8 cellular contexts compared by ENCODE assay signal in the genomic region with DNA sequence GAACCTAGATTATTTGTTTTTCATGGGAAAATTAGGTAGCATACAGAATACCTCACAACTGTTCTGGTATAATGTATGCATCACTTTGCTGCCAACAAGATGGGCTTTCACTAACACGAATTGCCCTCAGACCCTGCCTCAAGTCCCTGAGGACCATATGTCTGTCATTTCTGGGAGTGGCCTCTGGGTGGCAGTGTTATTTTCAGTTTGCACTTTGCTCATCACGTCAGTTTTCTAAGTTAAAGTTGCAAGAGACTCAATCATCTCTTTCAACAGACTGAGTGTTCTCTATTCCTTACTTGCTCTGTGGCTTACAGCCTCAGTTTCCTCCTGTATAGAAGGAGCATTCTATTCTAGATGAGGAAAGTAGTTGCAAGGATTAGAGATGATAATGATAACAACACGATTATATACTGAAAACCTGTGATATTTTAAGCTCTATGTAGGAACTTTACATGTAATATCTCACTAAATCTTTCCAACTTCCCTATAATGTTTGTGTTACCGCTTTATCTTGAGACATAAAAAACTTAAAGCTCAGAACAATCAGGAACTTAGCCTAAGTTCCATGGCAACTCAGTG. TPM values are rescaled to one million over a fixed set of nuclear protein-coding genes. Genes with fewer than 3 reads are reported as not detected.
DNase-seq lines count a peak whose midpoint lies in the region; ATAC-seq lines count a peak whose summit lies in the region.

No MANE protein-coding gene starts in this region.

- intact Hi-C loops in left colon (cut with DNase I, micrococcal nuclease), result loop anchor here in 1 of 2 donors (5.0 to 10.0 kb wide), 2 partner anchors 136 to 228 kb away; partner anchors contain the start of gene YTHDC2

- no peak overlapping the region for H3K27ac ChIP-seq in caudate nucleus (ENCODE audit: low read depth, low read length)

- DNase-seq in NCI-H2029 treated with DMSO at 0.1 percent for 48 hours (lab: John Stamatoyannopoulos, UW) (peak; percentile 20), NCI-H2029 (lab: John Stamatoyannopoulos, UW) (no peak), NCI-H2171 (lab: John Stamatoyannopoulos, UW) (peak; percentile 4), caudate nucleus (lab: John Stamatoyannopoulos, UW) (peak in 34 of 61 donors; percentile 1 to 54 (median 10)), left colon (peak in 1 of 2 donors; percentile 54)
- DNase-seq in activated CD4-positive, CD25-positive, alpha-beta regulatory T cell (lab: John Stamatoyannopoulos, UW), result peak; percentile 1 to 15 (median 6)
- peak in 2 of 3 experiments; percentile 18 to 26 for DNase-seq in stimulated activated CD4-positive, alpha-beta T cell treated with anti-CD3 and anti-CD28 coated beads, TNF-alpha, amount 100 ng/mL, for 4 hours (ENCODE audit: low read depth in 3 of 3)

- peak; percentile 84 for ATAC-seq in HG02798 (IDR thresholded peaks at IDR 0.05; ENCODE audit: poor library complexity, unreplicated experiment)
- peak; percentile 58 for ATAC-seq in left colon

RNA-seq across cellular contexts. Expression of gene TSSK1B, which starts 55.7 kb away (rescaled TPM):
- not detected for total RNA-seq in left colon
